Comparison of ENCODE assay signal across 1 cellular context in the genomic region with DNA sequence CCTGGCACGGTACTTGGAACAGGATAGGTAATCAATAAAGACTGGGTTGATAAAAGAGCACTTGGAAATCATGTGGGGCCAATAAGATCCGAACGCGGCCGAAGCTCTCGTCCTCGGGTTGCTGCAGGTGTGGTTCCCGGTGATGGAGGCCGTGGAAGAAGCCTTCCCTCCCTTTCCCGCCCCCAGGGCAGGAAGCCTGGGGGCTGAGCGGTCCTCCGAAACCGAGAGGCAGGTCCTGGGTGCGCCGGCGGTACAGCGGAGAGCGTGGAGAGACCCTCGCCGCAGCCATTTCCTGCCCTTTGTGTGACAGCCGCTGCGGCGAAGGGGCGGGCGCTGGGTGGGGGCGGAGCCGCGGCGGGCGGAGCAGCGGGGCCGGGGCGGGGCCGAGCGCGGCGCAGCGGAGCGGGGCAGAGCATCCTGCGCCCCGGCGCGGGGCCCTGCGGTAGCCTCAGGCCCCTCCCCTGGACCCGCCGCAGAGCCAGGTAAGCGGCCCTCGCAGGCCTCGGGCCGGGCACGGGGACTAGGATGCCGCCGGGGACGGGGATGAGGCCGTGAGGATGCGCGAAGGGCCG.
TF ChIP-seq lines count a peak whose summit lies in the region.

Gene CYFIP2 (plus strand): TSS at position 410 of the 572 bp plus-strand sequence. CDS start 19,239 bp downstream, outside the sequence.

TF ChIP-seq in GM12878, 131 proteins besides CTCF, POLR2A, EP300 and RAD21 (continued from another document):
- TF ChIP-seq STAT3 (IDR thresholded peaks at IDR 0.05; ENCODE audit: low read depth, low read length) (no peak), SREBF2 (IDR thresholded peaks at IDR 0.05; ENCODE audit: low read length) (no peak), POLR2AphosphoS5 (IDR thresholded peaks at IDR 0.05; ENCODE audit: low read length) (no peak; the same call in 1 of the 2 replicates), ATF7 (IDR thresholded peaks at IDR 0.05; ENCODE audit: low read depth) (no peak), NFIC (IDR thresholded peaks at IDR 0.05; ENCODE audit: low read depth, low read length) (no peak), ZNF217 (IDR thresholded peaks at IDR 0.05) (no peak), REST (IDR thresholded peaks at IDR 0.05; ENCODE audit: low read depth, low read length) (no peak), ZBTB40 (IDR thresholded peaks at IDR 0.05; ENCODE audit: borderline replicate concordance) (no peak)
